Comparison of ENCODE assay signal across 8 cellular contexts in genomic region chr2:210476194-210477128, GRCh38.
DNase-seq lines count a peak whose midpoint lies in the region; ATAC-seq and TF ChIP-seq lines count a peak whose summit lies in the region.

Gene LANCL1, minus strand, starts transcription at chr2:210476759. Its CDS starts 363 bp downstream, at chr2:210476396.

- DNase-seq in AG09309 (ENCODE audit: low read depth) (peak; percentile 52), NCI-H446 (lab: John Stamatoyannopoulos, UW) (peak; percentile 63 to 86), cerebellar nuclear complex (lab: John Stamatoyannopoulos, UW) (peak; percentile 78 to 90), islet precursor cell (peak; percentile 96)
- peak; percentile 80 for DNase-seq in activated CD4-positive, CD25-positive, alpha-beta regulatory T cell treated with anti-CD3 and anti-CD28 coated beads, Interleukin-2, amount 50 U/mL, for 72 hours
- DNase-seq in stimulated activated CD4-positive, alpha-beta T cell treated with anti-CD3 and anti-CD28 coated beads, Interleukin-12 subunit alpha, Interleukin-12 subunit beta, amount 100 ng/mL, for 48 hours (ENCODE audit: low read depth in 2 of 3, low spot score in 1 of 3), result peak; percentile 69 to 79 (median 76)

- no peak for TF ChIP-seq CTCF in AG09309 (IDR thresholded peaks at IDR 0.05; ENCODE audit: control insufficient read depth, insufficient read depth, low read depth, low read length, missing control alignments)

- ATAC-seq in GM19023 (IDR thresholded peaks at IDR 0.05; ENCODE audit: unreplicated experiment), result peak; percentile 100
- ATAC-seq in HG03280 (IDR thresholded peaks at IDR 0.05; ENCODE audit: unreplicated experiment), result peak; percentile 100

- peak within 1 kb of the TSS; percentile 79 for H3K4me3 ChIP-seq in AG09309 (ENCODE audit: control insufficient read depth, low read depth, low read length)

Comparison
In these comparisons a context has a peak if more than half of its experiments do, and no peak if none do; other contexts are left out.
1. Peak in every context shown above with its lines: DNase-seq, ATAC-seq and H3K4me3 ChIP-seq.